ENCODE assay signal across 24 cellular contexts in the genomic region with DNA sequence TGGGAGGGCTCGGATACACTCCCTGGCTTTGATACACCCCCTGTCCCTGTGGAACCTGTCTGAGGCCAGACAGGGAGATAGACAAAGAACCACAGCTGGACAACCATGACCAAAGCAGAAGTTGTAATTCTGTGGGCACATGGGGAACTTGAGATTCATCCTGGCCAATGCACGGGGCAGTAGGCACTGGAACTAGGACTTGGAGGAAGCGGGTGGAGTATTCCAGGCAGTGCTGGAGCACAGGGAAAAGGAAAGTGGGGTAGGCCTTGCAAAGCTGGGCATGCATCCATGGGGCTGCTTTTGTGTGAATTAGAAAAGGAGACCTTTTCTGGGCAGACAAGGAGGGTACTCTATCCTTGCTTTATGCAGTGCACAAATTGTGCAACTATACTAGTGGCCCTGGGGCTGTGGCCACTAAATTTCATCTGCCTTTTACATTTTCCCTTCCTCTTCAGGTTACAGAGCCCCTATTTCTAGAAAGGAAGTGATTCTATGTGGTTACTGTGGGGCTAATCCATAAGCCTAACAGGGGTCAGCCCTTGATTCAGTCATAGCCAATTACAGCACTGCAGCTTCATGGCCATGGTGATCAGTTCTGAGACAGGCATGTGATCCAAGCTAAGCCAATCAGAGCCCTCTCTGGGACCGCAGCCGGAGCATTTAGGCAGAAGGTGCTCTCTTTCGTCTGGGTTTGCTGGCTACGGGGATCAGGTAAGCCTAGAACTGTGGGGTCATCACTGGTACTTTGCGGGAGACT. TPM values are rescaled to one million over a fixed set of nuclear protein-coding genes. Genes with fewer than 3 reads are reported as not detected.
A peak's percentile ranks its signal among the peaks of the same experiment; 100 is the strongest.
DNase-seq lines count a peak whose midpoint lies in the region; ATAC-seq and TF ChIP-seq lines count a peak whose summit lies in the region.
"Had no signal": no experiment of that assay in that cellular context is flagged by ENCODE, and none has a peak within 500 bp of the region (broad histone marks: within the 10 kb centered on the region; RNA-seq: fewer than 3 reads in every experiment).

No MANE protein-coding gene starts in this region.

- no peak overlapping the region for H3K4me3 ChIP-seq in left lung
- H3K4me3 ChIP-seq: dorsolateral prefrontal cortex, lung, PC-9, psoas muscle, tibial artery had no signal

- peaks cover 0 to under 1% of the 10 kb centered on the region in 2 donors for H3K27me3 ChIP-seq in left lung

- peaks cover 0 to 3% of the 10 kb centered on the region in 2 donors for H3K4me1 ChIP-seq in left lung
- H3K4me1 ChIP-seq: psoas muscle, tibial artery had no signal

- peak; percentile 16 for ATAC-seq in Right ventricle myocardium superior (ENCODE audit: poor library complexity)
- no peak for ATAC-seq in left ventricle myocardium superior
- ATAC-seq in left lung = peak; percentile 25
- no peak for ATAC-seq in HG03196 (IDR thresholded peaks at IDR 0.05; ENCODE audit: unreplicated experiment)
- ATAC-seq: esophagus mucosa; naive thymus-derived CD8-positive, alpha-beta T cell; stimulated activated effector memory CD8-positive, alpha-beta T cell treated with anti-CD3 and anti-CD28 coated beads, Interleukin-12 subunit alpha, Interleukin-12 subunit beta, amount 100 ng/mL, for 72 hours had no signal

- TF ChIP-seq CTCF in left lung (IDR thresholded peaks at IDR 0.05) = no peak

- no peaks in the 10 kb centered on the region for H3K36me3 ChIP-seq in left lung
- H3K36me3 ChIP-seq: tibial artery had no signal

- intact Hi-C loops in Right ventricle myocardium superior (cut with DNase I) (no loop called here), left ventricle myocardium superior (cut with micrococcal nuclease) (no loop called here), left lung (cut with DNase I) (no loop called here)

- DNase-seq in Right ventricle myocardium superior (no peak), left ventricle myocardium superior (no peak), SK-N-DZ (ENCODE audit: low spot score) (peak; percentile 34), left lung (no peak), NK-92 (lab: John Stamatoyannopoulos, UW; ENCODE audit: unreplicated experiment) (no peak), NCI-H526 treated with DMSO at 0.1 percent for 48 hours (lab: John Stamatoyannopoulos, UW) (no peak), 8988T (no peak)
- DNase-seq: activated CD4-positive, alpha-beta T cell treated with anti-CD3 and anti-CD28 coated beads, Interleukin-2, amount 50 U/mL, for 48 hours; activated T-cell treated with anti-CD3 and anti-CD28 coated beads, Interleukin-2, amount 50 U/mL, for 24 hours; DMS153; dorsolateral prefrontal cortex; naive thymus-derived CD8-positive, alpha-beta T cell; NCI-H187 treated with DMSO at 0.1 percent for 48 hours; PC-9; psoas muscle had no signal

- no peaks in the 10 kb centered on the region for H3K9me3 ChIP-seq in left lung
- H3K9me3 ChIP-seq: psoas muscle, tibial artery had no signal

- H3K27ac ChIP-seq in left lung = no peak overlapping the region
- H3K27ac ChIP-seq: dorsolateral prefrontal cortex, PC-9, psoas muscle, tibial artery had no signal

RNA-seq across cellular contexts. Expression of a gene that starts 21.0 kb away (rescaled TPM):
- total RNA-seq in Right ventricle myocardium superior (not detected), left ventricle myocardium superior (not detected), left lung (not detected)
- polyA plus RNA-seq in SK-N-DZ (2014; cell fraction: cytosol; rRNA removed) = 2.1 and 5.3 TPM in 2 replicates
- polyA plus RNA-seq in SK-N-DZ (2014; cell fraction: nucleus; rRNA removed) = 1.2 and 1.8 TPM in 2 replicates
- total RNA-seq: A172; esophagus mucosa; glomerular endothelial cell; HT1080; M059J; naive thymus-derived CD8-positive, alpha-beta T cell; PC-9; psoas muscle had no signal
- polyA plus RNA-seq: lung; naive thymus-derived CD8-positive, alpha-beta T cell had no signal

Comparison
In these comparisons a context has a peak if more than half of its experiments do, and no peak if none do; other contexts are left out.
1. ATAC-seq: peak in Right ventricle myocardium superior (single experiment) and left lung (single experiment); none in left ventricle myocardium superior (single experiment) and HG03196 (single experiment).